ENCODE assay signal across 20 cellular contexts in genomic region chrX:100477468-100477867, GRCh38.
"Had no signal": no experiment of that assay in that cellular context is flagged by ENCODE, and none has a peak within 500 bp of the region (broad histone marks: within the 10 kb centered on the region; RNA-seq: fewer than 3 reads in every experiment).

No MANE protein-coding gene starts in this region.

- H3K9me3 ChIP-seq: esophagus muscularis mucosa, left lung, lower lobe of right lung, neutrophil, pancreas, sigmoid colon, stomach, tibial artery had no signal

- H3K4me3 Mint-ChIP-seq: natural killer cell; neural crest cell; stimulated activated effector memory CD8-positive, alpha-beta T cell treated with anti-CD3 and anti-CD28 coated beads, Interleukin-12 subunit alpha, Interleukin-12 subunit beta, amount 100 ng/mL, for 72 hours; type B pancreatic cell had no signal

- H3K36me3 Mint-ChIP-seq: natural killer cell; stimulated activated effector memory CD8-positive, alpha-beta T cell treated with anti-CD3 and anti-CD28 coated beads, Interleukin-12 subunit alpha, Interleukin-12 subunit beta, amount 100 ng/mL, for 72 hours; type B pancreatic cell had no signal

- DNase-seq: central memory CD4-positive, alpha-beta T cell; dermis blood vessel endothelial cell; effector memory CD4-positive, alpha-beta T cell; foreskin keratinocyte; kidney; left lung; lower lobe of right lung; natural killer cell; pancreas; sigmoid colon; stimulated activated CD4-positive, alpha-beta T cell treated with anti-CD3 and anti-CD28 coated beads, Interleukin-2, amount 100 ng/mL, for 24 hours; stimulated activated CD4-positive, alpha-beta T cell treated with anti-CD3 and anti-CD28 coated beads, Interleukin-4, amount 100 ng/mL, for 24 hours; stimulated activated naive CD4-positive, alpha-beta T cell treated with Interleukin-2 at 50 U/mL for 16 hours; stomach had no signal

- H3K27ac Mint-ChIP-seq: natural killer cell; stimulated activated effector memory CD8-positive, alpha-beta T cell treated with anti-CD3 and anti-CD28 coated beads, Interleukin-12 subunit alpha, Interleukin-12 subunit beta, amount 100 ng/mL, for 72 hours; type B pancreatic cell had no signal

- H3K4me1 Mint-ChIP-seq: natural killer cell; stimulated activated effector memory CD8-positive, alpha-beta T cell treated with anti-CD3 and anti-CD28 coated beads, Interleukin-12 subunit alpha, Interleukin-12 subunit beta, amount 100 ng/mL, for 72 hours had no signal

- H3K27ac ChIP-seq: esophagus muscularis mucosa, foreskin keratinocyte, left lung, lower lobe of right lung, neutrophil, pancreas, sigmoid colon, stomach, tibial artery had no signal

- H3K9me3 Mint-ChIP-seq: stimulated activated effector memory CD8-positive, alpha-beta T cell treated with anti-CD3 and anti-CD28 coated beads, Interleukin-12 subunit alpha, Interleukin-12 subunit beta, amount 100 ng/mL, for 72 hours; type B pancreatic cell had no signal

- ATAC-seq: foreskin keratinocyte; left lung; lower lobe of right lung; natural killer cell; pancreas; stimulated activated effector memory CD8-positive, alpha-beta T cell treated with anti-CD3 and anti-CD28 coated beads, Interleukin-12 subunit alpha, Interleukin-12 subunit beta, amount 100 ng/mL, for 72 hours had no signal

- H3K27me3 ChIP-seq: esophagus muscularis mucosa, foreskin keratinocyte, left lung, neutrophil, pancreas, sigmoid colon, stomach, tibial artery had no signal

- H3K4me1 ChIP-seq: esophagus muscularis mucosa, foreskin keratinocyte, left lung, lower lobe of right lung, pancreas, sigmoid colon, stomach, tibial artery had no signal

- H3K36me3 ChIP-seq: esophagus muscularis mucosa, left lung, lower lobe of right lung, neutrophil, pancreas, sigmoid colon, stomach, tibial artery had no signal

- H3K4me3 ChIP-seq: esophagus muscularis mucosa, left lung, lower lobe of right lung, pancreas, sigmoid colon, stomach, tibial artery had no signal
